ENCODE assay signal across 28 cellular contexts in genomic region chr5:170660531-170660930, GRCh38.
"Had no signal": no experiment of that assay in that cellular context is flagged by ENCODE, and none has a peak within 500 bp of the region (broad histone marks: within the 10 kb centered on the region; RNA-seq: fewer than 3 reads in every experiment).

No MANE protein-coding gene starts in this region.

- DNase-seq: naive B cell; naive thymus-derived CD8-positive, alpha-beta T cell; nephron progenitor cell; nucleus accumbens; pancreas; retina; right cardiac atrium; right lobe of liver; sigmoid colon; small intestine; stimulated activated CD4-positive, alpha-beta T cell treated with anti-CD3 and anti-CD28 coated beads, Interleukin-15, amount 100 ng/mL, for 24 hours; stimulated activated CD4-positive, alpha-beta T cell treated with anti-CD3 and anti-CD28 coated beads, Interleukin-2, amount 100 ng/mL, for 24 hours; stimulated activated CD4-positive, alpha-beta T cell treated with anti-CD3 and anti-CD28 coated beads, Interleukin-2, amount 100 ng/mL, for 48 hours; stimulated activated CD4-positive, alpha-beta T cell treated with anti-CD3 and anti-CD28 coated beads, Interleukin-4, amount 100 ng/mL, for 24 hours; stimulated activated naive B cell treated with anti-CD40 and anti-IgM and Interleukin-4, amounts not matched to agents 10 μg/mL and 1 μg/mL and 100 μg/mL, for 72 hours; stimulated activated naive CD4-positive, alpha-beta T cell treated with Interleukin-2 at 50 U/mL for 16 hours; stomach; tibial artery; transverse colon had no signal

- H3K27ac Mint-ChIP-seq: naive B cell; naive thymus-derived CD8-positive, alpha-beta T cell; natural killer cell treated with Interleukin-12 subunit alpha and Interleukin-12 subunit beta and Interleukin-15 and Interleukin-18, amount 100 ng/mL, for 72 hours; nephron progenitor cell; stimulated activated effector memory CD8-positive, alpha-beta T cell treated with anti-CD3 and anti-CD28 coated beads, Interleukin-12 subunit alpha, Interleukin-12 subunit beta, amount 100 ng/mL, for 72 hours; stimulated activated naive B cell treated with anti-CD40 and anti-IgM and Interleukin-4, amounts not matched to agents 10 μg/mL and 1 μg/mL and 100 μg/mL, for 72 hours; stimulated activated naive CD8-positive, alpha-beta T cell treated with anti-CD3 and anti-CD28 coated beads, Interleukin-15, Interleukin-2, amounts not matched to agents 100 ng/mL and 50 ng/mL, for 24 hours; type B pancreatic cell had no signal

- H3K4me1 ChIP-seq: pancreas, prostate gland, right lobe of liver, sigmoid colon, stomach, tibial artery, transverse colon, vagina had no signal

- H3K36me3 ChIP-seq: neutrophil, pancreas, prostate gland, right lobe of liver, sigmoid colon, stomach, thoracic aorta, tibial artery, transverse colon, vagina had no signal

- H3K27ac ChIP-seq: neutrophil, pancreas, prostate gland, right lobe of liver, sigmoid colon, stomach, thoracic aorta, tibial artery, transverse colon, vagina had no signal

- H3K4me1 Mint-ChIP-seq: naive B cell; naive thymus-derived CD8-positive, alpha-beta T cell; neural crest cell; stimulated activated effector memory CD8-positive, alpha-beta T cell treated with anti-CD3 and anti-CD28 coated beads, Interleukin-12 subunit alpha, Interleukin-12 subunit beta, amount 100 ng/mL, for 72 hours; stimulated activated naive B cell treated with anti-CD40 and anti-IgM and Interleukin-4, amounts not matched to agents 10 μg/mL and 1 μg/mL and 100 μg/mL, for 72 hours had no signal

- H3K27me3 ChIP-seq: right lobe of liver, sigmoid colon, transverse colon, vagina had no signal

- H3K4me3 ChIP-seq: pancreas, prostate gland, right lobe of liver, sigmoid colon, stomach, thoracic aorta, tibial artery, transverse colon, vagina had no signal

- H3K9me3 Mint-ChIP-seq: naive thymus-derived CD8-positive, alpha-beta T cell; natural killer cell treated with Interleukin-12 subunit alpha and Interleukin-12 subunit beta and Interleukin-15 and Interleukin-18, amount 100 ng/mL, for 72 hours; nephron progenitor cell; neural crest cell; stimulated activated effector memory CD8-positive, alpha-beta T cell treated with anti-CD3 and anti-CD28 coated beads, Interleukin-12 subunit alpha, Interleukin-12 subunit beta, amount 100 ng/mL, for 72 hours; stimulated activated naive B cell treated with anti-CD40 and anti-IgM and Interleukin-4, amounts not matched to agents 10 μg/mL and 1 μg/mL and 100 μg/mL, for 72 hours; stimulated activated naive CD8-positive, alpha-beta T cell treated with anti-CD3 and anti-CD28 coated beads, Interleukin-15, Interleukin-2, amounts not matched to agents 100 ng/mL and 50 ng/mL, for 24 hours; type B pancreatic cell had no signal

- H3K4me3 Mint-ChIP-seq: naive B cell; naive thymus-derived CD8-positive, alpha-beta T cell; natural killer cell treated with Interleukin-12 subunit alpha and Interleukin-12 subunit beta and Interleukin-15 and Interleukin-18, amount 100 ng/mL, for 72 hours; nephron progenitor cell; neural crest cell; stimulated activated effector memory CD8-positive, alpha-beta T cell treated with anti-CD3 and anti-CD28 coated beads, Interleukin-12 subunit alpha, Interleukin-12 subunit beta, amount 100 ng/mL, for 72 hours; stimulated activated naive B cell treated with anti-CD40 and anti-IgM and Interleukin-4, amounts not matched to agents 10 μg/mL and 1 μg/mL and 100 μg/mL, for 72 hours; stimulated activated naive CD8-positive, alpha-beta T cell treated with anti-CD3 and anti-CD28 coated beads, Interleukin-15, Interleukin-2, amounts not matched to agents 100 ng/mL and 50 ng/mL, for 24 hours; type B pancreatic cell had no signal

- H3K9me3 ChIP-seq: neutrophil, pancreas, prostate gland, right lobe of liver, sigmoid colon, stomach, thoracic aorta, tibial artery, transverse colon, vagina had no signal

- H3K36me3 Mint-ChIP-seq: naive thymus-derived CD8-positive, alpha-beta T cell; natural killer cell treated with Interleukin-12 subunit alpha and Interleukin-12 subunit beta and Interleukin-15 and Interleukin-18, amount 100 ng/mL, for 72 hours; stimulated activated effector memory CD8-positive, alpha-beta T cell treated with anti-CD3 and anti-CD28 coated beads, Interleukin-12 subunit alpha, Interleukin-12 subunit beta, amount 100 ng/mL, for 72 hours; stimulated activated naive B cell treated with anti-CD40 and anti-IgM and Interleukin-4, amounts not matched to agents 10 μg/mL and 1 μg/mL and 100 μg/mL, for 72 hours; type B pancreatic cell had no signal

- ATAC-seq: naive thymus-derived CD8-positive, alpha-beta T cell; natural killer cell treated with Interleukin-12 subunit alpha and Interleukin-12 subunit beta and Interleukin-15 and Interleukin-18, amount 100 ng/mL, for 72 hours; pancreas; right cardiac atrium; right lobe of liver had no signal
